Comparison of ENCODE assay signal across 8 cellular contexts in genomic region chr9:14400658-14400995, GRCh38.
DNase-seq lines count a peak whose midpoint lies in the region; ATAC-seq and FAIRE-seq lines count a peak whose summit lies in the region.

No MANE protein-coding gene starts in this region.

- FAIRE-seq in endometrium (lab: Jason Lieb, UNC), result peak; percentile 29

- no peaks in the 10 kb centered on the region for H3K4me1 ChIP-seq in NT2/D1 (ENCODE audit: insufficient read depth, insufficient read length)

- H3K9me3 ChIP-seq in NT2/D1 (ENCODE audit: insufficient read depth, low read length), result no peaks in the 10 kb centered on the region

- DNase-seq in HCEC 1CT (peak; percentile 36), NT2/D1 (ENCODE audit: low read depth, low spot score) (peak; percentile 39), midbrain (lab: John Stamatoyannopoulos, UW) (peak; percentile 85), NCI-H1048 (lab: John Stamatoyannopoulos, UW) (no peak)
- DNase-seq in stimulated activated CD4-positive, alpha-beta T cell treated with anti-CD3 and anti-CD28 coated beads, Interleukin-4, amount 100 ng/mL, for 4 hours, result no peak

- no peak overlapping the region for H3K9ac ChIP-seq in NT2/D1 (ENCODE audit: insufficient read length, low read depth)

- ATAC-seq in HG02642 (IDR thresholded peaks at IDR 0.05; ENCODE audit: poor library complexity, unreplicated experiment) (no peak), GM21619 (IDR thresholded peaks at IDR 0.05; ENCODE audit: unreplicated experiment) (no peak)

- no peaks in the 10 kb centered on the region for H3K36me3 ChIP-seq in NT2/D1 (ENCODE audit: insufficient read depth, insufficient read length, low read length)

- no peaks in the 10 kb centered on the region for H3K27me3 ChIP-seq in NT2/D1 (ENCODE audit: insufficient read depth, insufficient read length)

- H3K4me3 ChIP-seq in NT2/D1 (ENCODE audit: insufficient read length, low read depth), result no peak overlapping the region

Comparison
In these comparisons a context has a peak if more than half of its experiments do, and no peak if none do; other contexts are left out.
1. DNase-seq: peak in HCEC 1CT (single experiment), NT2/D1 (single experiment) and midbrain (single experiment); none in NCI-H1048 (single experiment) and stimulated activated CD4-positive, alpha-beta T cell treated with anti-CD3 and anti-CD28 coated beads, Interleukin-4, amount 100 ng/mL, for 4 hours (0 of 2).